In genomic region chr12:46857486-46857885, GRCh38 we compare ENCODE assay signal across 34 cellular contexts.
"Had no signal": no experiment of that assay in that cellular context is flagged by ENCODE, and none has a peak within 500 bp of the region (broad histone marks: within the 10 kb centered on the region; RNA-seq: fewer than 3 reads in every experiment).

No MANE protein-coding gene starts in this region.

- H3K27ac ChIP-seq: KMS-11 had no signal

- H3K36me3 ChIP-seq: MG63 had no signal

- H3K27me3 ChIP-seq: MG63 had no signal

- H3K4me3 ChIP-seq: MG63 had no signal

- DNase-seq: Karpas-422, Kasumi-1, KG1, MG63, MM.1S, MV-4-11, NCI-H1048, NCI-H1092, NCI-H1092 treated with DMSO at 0.1 percent for 48 hours, NCI-H1105, NCI-H1105 treated with DMSO at 0.1 percent for 48 hours, NCI-H1417, NCI-H1417 treated with DMSO at 0.1 percent for 48 hours, NCI-H1436, NCI-H1436 treated with DMSO at 0.1 percent for 48 hours, NCI-H146, NCI-H1694, NCI-H1694 treated with DMSO at 0.1 percent for 48 hours, NCI-H187, NCI-H187 treated with DMSO at 0.1 percent for 48 hours, NCI-H1930, NCI-H2029, NCI-H2029 treated with DMSO at 0.1 percent for 48 hours, NCI-H2081, NCI-H2081 treated with DMSO at 0.1 percent for 48 hours, NCI-H2107, NCI-H2171, NCI-H2171 treated with DMSO at 0.1 percent for 48 hours, NCI-H2227 treated with DMSO at 0.1 percent for 48 hours, NCI-H226, NCI-H345, NCI-H446, NCI-H446 treated with DMSO at 0.1 percent for 48 hours had no signal
